Comparison of ENCODE assay signal across 8 cellular contexts in genomic region chr20:56358070-56358469, GRCh38. TPM values are rescaled to one million over a fixed set of nuclear protein-coding genes. Genes with fewer than 3 reads are reported as not detected.
DNase-seq lines count a peak whose midpoint lies in the region; ATAC-seq, FAIRE-seq and TF ChIP-seq lines count a peak whose summit lies in the region.

No MANE protein-coding gene starts in this region.

- H4K8ac ChIP-seq in H1 (ENCODE audit: extremely low read depth, insufficient read depth, low read length), result no peak overlapping the region

- intact Hi-C loops in Calu3 (cut with micrococcal nuclease; ENCODE audit: unreplicated experiment), result loop anchor here (5.0 kb wide), 1 partner anchor 34 kb away; the partner anchor contains the start of genes AURKA and CSTF1
- intact Hi-C loops in ovary (cut with DNase I), result no loop called here

- no peak for TF ChIP-seq EP300 in H1 (IDR thresholded peaks at IDR 0.05; ENCODE audit: borderline replicate concordance in 1 of 2, low read depth in 2 of 2, low read length in 2 of 2)
- TF ChIP-seq EP300 in ovary (IDR thresholded peaks at IDR 0.05), result no peak

- H2BK12ac ChIP-seq in H1 (ENCODE audit: low read depth, low read length), result no peak overlapping the region

- no peak for ATAC-seq in GM21367 (IDR thresholded peaks at IDR 0.05; ENCODE audit: unreplicated experiment)

- H3K23ac ChIP-seq in H1 (ENCODE audit: insufficient read length), result no peak overlapping the region

- H2BK120ac ChIP-seq in H1 (replicated peaks; ENCODE audit: low read depth, low read length), result no peak overlapping the region

- H3K36me3 ChIP-seq in H1 (ENCODE audit: control insufficient read depth in 2 of 4, insufficient read depth in 4 of 4, low read length in 3 of 4) (no peaks in the 10 kb centered on the region), ovary (no peaks in the 10 kb centered on the region)

- no peak overlapping the region for H2BK15ac ChIP-seq in H1 (ENCODE audit: low read length)

- TF ChIP-seq POLR2A in H1 (IDR thresholded peaks at IDR 0.05; ENCODE audit: control extremely low read depth in 1 of 2, low read depth in 2 of 2, low read length in 2 of 2), result no peak
- no peak for TF ChIP-seq POLR2A in ovary (IDR thresholded peaks at IDR 0.05)

- no peaks in the 10 kb centered on the region for H3K79me2 ChIP-seq in H1 (ENCODE audit: control insufficient read depth in 1 of 2, insufficient read depth in 2 of 2, low read length in 2 of 2)

- CTCF ChIA-PET in Calu3 (lab: Charles Lee), result interaction anchor here (0.6 to 1.6 kb wide), 3 partner anchors 34 to 156 kb away, joined by 3 to 5 read pairs (median 4); partner anchors contain the start of genes AURKA, CSTF1 and RTF2
- CTCF ChIA-PET in H1 (lab: Charles Lee; ENCODE audit: partially characterized antibody), result interaction anchor here (3.7 kb wide), 1 partner anchor 14 kb away, joined by 20 read pairs; no protein-coding TSS in a partner anchor

- peak overlapping the region; percentile 38 to 66 for H3K4me2 ChIP-seq in H1 (ENCODE audit: insufficient read depth in 1 of 2, low read depth in 2 of 2, low read length in 2 of 2)

- H3K23me2 ChIP-seq in H1 (ENCODE audit: low read depth, low read length), result peaks cover 9% of the 10 kb centered on the region; the same call in 1 of the 2 replicates

- no peaks in the 10 kb centered on the region for H3K79me1 ChIP-seq in H1 (ENCODE audit: low read depth, low read length)

- H3K18ac ChIP-seq in H1 (ENCODE audit: extremely low read depth, low read length), result no peak overlapping the region

- no peak overlapping the region for H2AK5ac ChIP-seq in H1 (ENCODE audit: low read depth, low read length)

- 89% methylated on average over 6 of the region's 6 CpGs; no CpG with 5 or more reads in 1 of the 2 experiments for WGBS in H1 (ENCODE audit: extremely low coverage in 1 of 2, insufficient coverage in 1 of 2, insufficient read length in 1 of 2, insufficient replicate concordance in 2 of 2, low coverage in 1 of 2, low lambda C conversion rate in 2 of 2, missing lambda C conversion rate in 1 of 2), 2 experiments
- 53 to 56% (median 55%) methylated on average over 6 of the region's 6 CpGs for WGBS in ovary, 3 donors

- no peak overlapping the region for H4K5ac ChIP-seq in H1 (ENCODE audit: insufficient read length, low read depth, low read length)

- BruUV-seq in Calu3 (replicated peaks; lab: Mats Ljungman, UMichigan), result no TSS peak

- POLR2A ChIA-PET in H1 (lab: Charles Lee; ENCODE audit: partially characterized antibody), result interaction anchor here (2.3 kb wide), 1 partner anchor 35 kb away, joined by 10 read pairs; the partner anchor contains the start of genes AURKA and CSTF1

- peak overlapping the region; percentile 69 for H2AFZ ChIP-seq in H1 (ENCODE audit: low read length)

- H3K56ac ChIP-seq in H1 (replicated peaks; ENCODE audit: insufficient read length, low read depth, low read length), result no peak overlapping the region

- no peaks in the 10 kb centered on the region for H3K4me1 Mint-ChIP-seq in Calu3 (ENCODE audit: low read depth, unreplicated experiment)

- peak overlapping the region; percentile 76 for H3K4me3 Mint-ChIP-seq in Calu3 (ENCODE audit: low read depth, unreplicated experiment)

- H3K27me3 Mint-ChIP-seq in Calu3 (ENCODE audit: unreplicated experiment), result peaks cover 18% of the 10 kb centered on the region

- H3K9me3 ChIP-seq in H1 (ENCODE audit: insufficient read depth in 2 of 2, low read depth in 1 of 2, low read length in 1 of 2) (no peaks in the 10 kb centered on the region), ovary (no peaks in the 10 kb centered on the region)

- H3K27ac ChIP-seq in H1 (ENCODE audit: low read depth, low read length), result no peak overlapping the region
- H3K27ac ChIP-seq in ovary, result no peak overlapping the region

- no peak overlapping the region for H3K9ac ChIP-seq in H1 (replicated peaks in 1 of 4; ENCODE audit: extremely low read depth in 1 of 4, low read depth in 3 of 4, low read length in 3 of 4)

- no peak overlapping the region for H3K4ac ChIP-seq in H1 (replicated peaks; ENCODE audit: insufficient read length, low read depth, low read length)

- H3K9me3 Mint-ChIP-seq in Calu3 (ENCODE audit: low read depth, unreplicated experiment), result no peaks in the 10 kb centered on the region

- FAIRE-seq in H1 (lab: Jason Lieb, UNC), result no peak

- peaks cover 13% of the 10 kb centered on the region for H3K36me3 Mint-ChIP-seq in Calu3 (ENCODE audit: insufficient read depth, unreplicated experiment)

- DNase-seq in Calu3, result no peak
- DNase-seq in M059J (ENCODE audit: low read depth), result peak; percentile 77
- no peak for DNase-seq in H1 (ENCODE audit: low read depth in 1 of 2, low spot score in 2 of 2)
- peak; percentile 9 for DNase-seq in putamen (ENCODE audit: low spot score)
- DNase-seq in ovary, result no peak
- DNase-seq in cerebellar cortex (ENCODE audit: low spot score), result no peak
- DNase-seq in NCI-H1436 (lab: John Stamatoyannopoulos, UW), result no peak

- no peak overlapping the region for H2BK20ac ChIP-seq in H1 (ENCODE audit: low read length)

- TF ChIP-seq RAD21 in H1 (IDR thresholded peaks at IDR 0.05 in 1 of 2, conservative IDR thresholded peaks at IDR 0.05 in 1 of 2; ENCODE audit: low read depth in 2 of 2, low read length in 2 of 2), result no peak

- H3K27me3 ChIP-seq in H1 (replicated peaks in 1 of 4; ENCODE audit: control insufficient read depth in 3 of 4, extremely low read depth in 1 of 4, insufficient read depth in 3 of 4, low read length in 3 of 4) (peaks cover 0 to 11% (median 8%) of the 10 kb centered on the region in 4 experiments; a peak in 4 of 7 replicates), ovary (no peaks in the 10 kb centered on the region)

- peak overlapping the region in 2 of 4 experiments; percentile 23 to 94; a peak in 3 of 8 replicates for H3K4me3 ChIP-seq in H1 (ENCODE audit: extremely low read depth in 1 of 4, insufficient read depth in 2 of 4, low read depth in 3 of 4, low read length in 4 of 4)
- no peak overlapping the region for H3K4me3 ChIP-seq in ovary

- H3K14ac ChIP-seq in H1 (ENCODE audit: insufficient read length), result no peak overlapping the region

- no peak overlapping the region for H2BK5ac ChIP-seq in H1 (ENCODE audit: low read depth, low read length)

- H3K27ac Mint-ChIP-seq in Calu3 (ENCODE audit: unreplicated experiment), result no peak overlapping the region

- H4K20me1 ChIP-seq in H1 (replicated peaks in 1 of 2; ENCODE audit: control insufficient read depth in 1 of 2, insufficient read depth in 2 of 2, low read length in 2 of 2), result peaks cover 0 to 9% of the 10 kb centered on the region in 2 experiments

- H4K91ac ChIP-seq in H1 (replicated peaks; ENCODE audit: insufficient read length, low read length), result no peak overlapping the region

- TF ChIP-seq CTCF in Calu3 (IDR thresholded peaks at IDR 0.05; ENCODE audit: unreplicated experiment), result no peak
- TF ChIP-seq CTCF in H1 (IDR thresholded peaks at IDR 0.05; ENCODE audit: control extremely low read depth in 1 of 3, insufficient read depth in 1 of 3, low read depth in 1 of 3, low read length in 3 of 3), result no peak
- no peak for TF ChIP-seq CTCF in ovary (IDR thresholded peaks at IDR 0.05)

- H3K4me1 ChIP-seq in H1 (replicated peaks in 1 of 4; ENCODE audit: control insufficient read depth in 3 of 4, insufficient read depth in 4 of 4, low read length in 3 of 4) (peaks cover 4 to 11% (median 6%) of the 10 kb centered on the region in 4 experiments), ovary (ENCODE audit: insufficient read depth) (peaks cover 19% of the 10 kb centered on the region)

RNA-seq across cellular contexts. Expression of gene FAM210B, which starts 0.7 kb away (rescaled TPM):
- total RNA-seq in Calu3 (2022), result 8.7 and 9.4 TPM in 2 replicates
- 13.3 and 20.0 TPM in 2 replicates for total RNA-seq in M059J (2014; rRNA removed; shearing (Covaris generic))
- 15.0 and 15.1 TPM in 2 replicates for total RNA-seq in H1 (2021; fragmentation: NEBNext Ultra II Directional; extraction: Animal tissue kit (Norgen Biotek cat#: 25700))
- 7.5 and 9.4 TPM in 2 replicates for polyA plus RNA-seq in H1 (2011; rRNA removed)
- polyA plus RNA-seq in H1 (2011; cell fraction: cytosol; rRNA removed), result 10.8 TPM
- polyA plus RNA-seq in H1 (2011; cell fraction: nucleus; rRNA removed), result 9.0 TPM
- 10.0 to 13.5 TPM (median 11.2 TPM) in 4 replicates for polyA plus RNA-seq in H1 (2012, experiment 1 of 2)
- polyA plus RNA-seq in H1 (2012, experiment 2 of 2), result 4.4 TPM
- polyA plus RNA-seq in H1 (2013, experiment 1 of 2), result 23.0 TPM
- polyA plus RNA-seq in H1 (2013, experiment 2 of 2), result 25.0 TPM
- 8.2 and 10.5 TPM in 2 replicates for polyA minus RNA-seq in H1 (2011; rRNA and poly(A)+ RNA removed)
- polyA minus RNA-seq in H1 (2011; cell fraction: cytosol; rRNA and poly(A)+ RNA removed), result 7.8 TPM
- 10.8 TPM for polyA minus RNA-seq in H1 (2011; cell fraction: nucleus; rRNA and poly(A)+ RNA removed)
- total RNA-seq in ovary, result 100 to 1,000 TPM in 5 of 7 donors, 10 to 100 TPM in 2; 61.5 to 135 (median 120) TPM
- 100 to 1,000 TPM in 1 of 2 donors, 10 to 100 TPM in 1; 94.4 to 148 TPM for polyA plus RNA-seq in ovary

RNA-seq across cellular contexts. Expression of gene AURKA, which starts 33.9 kb away (rescaled TPM):
- total RNA-seq in Calu3 (2022) (73.8 and 75.5 TPM in 2 replicates), ovary (1 to 10 TPM; 2.2 to 10.0 (median 3.5) TPM)
- 191 and 212 TPM in 2 replicates for total RNA-seq in M059J (2014; rRNA removed; shearing (Covaris generic))
- 84.8 and 90.8 TPM in 2 replicates for total RNA-seq in H1 (2021; fragmentation: NEBNext Ultra II Directional; extraction: Animal tissue kit (Norgen Biotek cat#: 25700))
- polyA plus RNA-seq in H1 (2011; rRNA removed) (37.5 and 45.8 TPM in 2 replicates), ovary (1 to 10 TPM; 2.5 to 3.2 TPM)
- polyA plus RNA-seq in H1 (2011; cell fraction: cytosol; rRNA removed), result 58.8 TPM
- polyA plus RNA-seq in H1 (2011; cell fraction: nucleus; rRNA removed), result 25.7 TPM
- polyA plus RNA-seq in H1 (2012, experiment 1 of 2), result 50.7 to 74.2 TPM (median 56.9 TPM) in 4 replicates
- 17.7 TPM for polyA plus RNA-seq in H1 (2012, experiment 2 of 2)
- 69.7 TPM for polyA plus RNA-seq in H1 (2013, experiment 1 of 2)
- polyA plus RNA-seq in H1 (2013, experiment 2 of 2), result 71.0 TPM
- polyA minus RNA-seq in H1 (2011; rRNA and poly(A)+ RNA removed), result 50.4 and 52.9 TPM in 2 replicates
- polyA minus RNA-seq in H1 (2011; cell fraction: cytosol; rRNA and poly(A)+ RNA removed), result 36.8 TPM
- polyA minus RNA-seq in H1 (2011; cell fraction: nucleus; rRNA and poly(A)+ RNA removed), result 25.2 TPM

RNA-seq across cellular contexts. Expression of gene CSTF1, which starts 34.4 kb away (rescaled TPM):
- total RNA-seq in Calu3 (2022), result 41.0 and 44.3 TPM in 2 replicates
- total RNA-seq in M059J (2014; rRNA removed; shearing (Covaris generic)), result 93.5 and 101 TPM in 2 replicates
- 56.4 and 59.4 TPM in 2 replicates for total RNA-seq in H1 (2021; fragmentation: NEBNext Ultra II Directional; extraction: Animal tissue kit (Norgen Biotek cat#: 25700))
- polyA plus RNA-seq in H1 (2011; rRNA removed), result 78.8 and 83.5 TPM in 2 replicates
- 65.3 TPM for polyA plus RNA-seq in H1 (2011; cell fraction: cytosol; rRNA removed)
- polyA plus RNA-seq in H1 (2011; cell fraction: nucleus; rRNA removed), result 62.6 TPM
- 47.0 to 68.1 TPM (median 61.5 TPM) in 4 replicates for polyA plus RNA-seq in H1 (2012, experiment 1 of 2)
- polyA plus RNA-seq in H1 (2012, experiment 2 of 2), result 10.2 TPM
- 36.8 TPM for polyA plus RNA-seq in H1 (2013, experiment 1 of 2)
- polyA plus RNA-seq in H1 (2013, experiment 2 of 2), result 34.7 TPM
- polyA minus RNA-seq in H1 (2011; rRNA and poly(A)+ RNA removed), result 191 and 211 TPM in 2 replicates
- 55.7 TPM for polyA minus RNA-seq in H1 (2011; cell fraction: cytosol; rRNA and poly(A)+ RNA removed)
- 60.1 TPM for polyA minus RNA-seq in H1 (2011; cell fraction: nucleus; rRNA and poly(A)+ RNA removed)
- 10 to 100 TPM; 23.8 to 41.5 (median 31.8) TPM for total RNA-seq in ovary
- 10 to 100 TPM; 15.5 to 40.7 TPM for polyA plus RNA-seq in ovary

RNA-seq across cellular contexts. Expression of gene CASS4, which starts 54.0 kb away (rescaled TPM):
- total RNA-seq in Calu3 (2022) (0.24 and 0.27 TPM in 2 replicates), ovary (1 to 10 TPM; 1.0 to 6.9 (median 2.5) TPM)
- 0.15 TPM in 1 of 2 replicates, not detected in the other for total RNA-seq in M059J (2014; rRNA removed; shearing (Covaris generic))
- total RNA-seq in H1 (2021; fragmentation: NEBNext Ultra II Directional; extraction: Animal tissue kit (Norgen Biotek cat#: 25700)), result not detected in 2 replicates
- polyA plus RNA-seq in H1 (2011; rRNA removed) (not detected in 2 replicates), ovary (1 to 10 TPM; 1.2 to 3.1 TPM)
- not detected for polyA plus RNA-seq in H1 (2011; cell fraction: cytosol; rRNA removed)
- polyA plus RNA-seq in H1 (2011; cell fraction: nucleus; rRNA removed), result not detected
- polyA plus RNA-seq in H1 (2012, experiment 1 of 2), result not detected in 4 replicates
- polyA plus RNA-seq in H1 (2012, experiment 2 of 2), result not detected
- polyA plus RNA-seq in H1 (2013, experiment 1 of 2), result 0.04 TPM
- 0.02 TPM for polyA plus RNA-seq in H1 (2013, experiment 2 of 2)
- not detected in 2 replicates for polyA minus RNA-seq in H1 (2011; rRNA and poly(A)+ RNA removed)
- not detected for polyA minus RNA-seq in H1 (2011; cell fraction: cytosol; rRNA and poly(A)+ RNA removed)
- not detected for polyA minus RNA-seq in H1 (2011; cell fraction: nucleus; rRNA and poly(A)+ RNA removed)

Comparison
In these comparisons a context has a peak if more than half of its experiments do, and no peak if none do; other contexts are left out.
1. DNase-seq: peak in M059J (single experiment) and putamen (single experiment); none in Calu3 (single experiment), H1 (0 of 2), ovary (0 of 5), cerebellar cortex (single experiment) and NCI-H1436 (single experiment).